ENCODE assay signal across 10 cellular contexts in the genomic region with DNA sequence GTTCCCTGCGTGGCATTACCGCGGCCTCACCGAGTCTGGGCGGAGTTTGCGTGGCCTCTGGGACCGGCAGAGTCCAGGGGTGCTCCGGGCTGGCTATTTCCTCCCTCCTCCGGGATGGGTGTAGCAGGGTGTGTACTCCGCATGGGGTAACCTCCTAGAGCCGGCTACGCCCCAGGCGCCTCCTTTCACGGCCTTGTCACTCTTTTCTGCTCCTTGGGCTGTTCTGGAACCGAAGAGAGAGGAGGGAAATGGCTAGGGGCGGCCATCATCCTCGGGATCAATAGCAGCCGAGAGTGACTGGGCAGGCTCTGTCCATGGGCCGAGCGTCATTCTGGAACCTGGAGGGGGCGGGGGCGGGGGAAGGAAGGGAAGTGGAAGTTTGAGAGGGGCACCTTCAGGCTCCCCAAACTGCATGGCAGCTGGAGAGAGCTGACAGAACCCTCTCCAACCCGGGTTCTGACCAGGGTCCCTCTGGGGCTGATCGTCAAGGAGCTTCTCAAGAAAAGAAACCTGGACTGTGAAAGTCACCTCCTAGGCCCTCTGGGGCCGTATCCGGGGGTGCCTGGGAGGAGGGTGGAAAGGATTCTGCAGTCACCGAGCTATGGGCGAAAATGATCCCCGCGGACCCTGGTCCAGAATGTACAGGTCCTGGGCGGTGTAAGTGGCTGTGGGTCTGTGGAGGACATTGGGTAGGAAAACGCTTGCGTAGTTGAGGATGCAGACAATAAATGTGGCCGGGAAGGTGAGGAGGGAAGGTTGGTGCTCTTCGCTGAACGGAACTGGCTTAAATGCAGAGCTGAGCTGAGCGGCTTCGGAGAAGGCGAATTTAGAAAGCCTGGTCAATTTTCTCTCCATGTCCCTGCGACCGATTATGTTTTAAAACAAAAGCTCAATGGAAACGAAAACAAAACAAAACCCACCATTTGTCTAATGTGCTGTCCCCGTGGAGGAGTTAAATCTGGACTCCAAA. TPM values are rescaled to one million over a fixed set of nuclear protein-coding genes. Genes with fewer than 3 reads are reported as not detected.
DNase-seq lines count a peak whose midpoint lies in the region; ATAC-seq and TF ChIP-seq lines count a peak whose summit lies in the region.
"Had no signal": no experiment of that assay in that cellular context is flagged by ENCODE, and none has a peak within 500 bp of the region (broad histone marks: within the 10 kb centered on the region; RNA-seq: fewer than 3 reads in every experiment).

No MANE protein-coding gene starts in this region.

- H3K9ac ChIP-seq in H9 (ENCODE audit: extremely low read depth, insufficient read length, low read length) (no peak overlapping the region), mucosa of rectum (ENCODE audit: low read depth in 1 of 2, low read length in 2 of 2) (no peak overlapping the region)

- intact Hi-C loops in posterior cingulate gyrus (cut with DNase I): no loop called here

- H3K4me3 ChIP-seq in coronary artery: peak overlapping the region; percentile 59
- H3K4me3 ChIP-seq in mucosa of rectum (ENCODE audit: low read length in 2 of 2): peak overlapping the region; percentile 37 to 38

- H3K79me1 ChIP-seq in H9 (ENCODE audit: insufficient read depth, low read depth, low read length, poor library complexity, severe bottlenecking): no peaks in the 10 kb centered on the region

- no peak overlapping the region for H2BK5ac ChIP-seq in H9 (ENCODE audit: insufficient read length, low read length)

- ATAC-seq in GM18858 (IDR thresholded peaks at IDR 0.05; ENCODE audit: unreplicated experiment): no peak

- H2BK20ac ChIP-seq in H9 (ENCODE audit: low read depth, low read length, poor library complexity, severe bottlenecking): no peak overlapping the region

- no peaks in the 10 kb centered on the region for H3K36me3 ChIP-seq in mucosa of rectum (ENCODE audit: control insufficient read depth in 2 of 2, insufficient read depth in 2 of 2, low read length in 2 of 2)

- peaks cover 73 to 84% of the 10 kb centered on the region in 2 experiments for H3K4me1 Mint-ChIP-seq in H9

- peaks cover 30% of the 10 kb centered on the region for H3K23me2 ChIP-seq in H9 (ENCODE audit: insufficient read length, low read depth, low read length, poor library complexity, severe bottlenecking)

- no peak overlapping the region for H3K14ac ChIP-seq in H9 (ENCODE audit: insufficient read depth, low read length)

- H3K4ac ChIP-seq in H9 (ENCODE audit: low read depth, low read length): no peak overlapping the region

- H3K9me3 ChIP-seq in H9 (ENCODE audit: control insufficient read depth, low read depth, low read length): no peaks in the 10 kb centered on the region
- no peaks in the 10 kb centered on the region for H3K9me3 ChIP-seq in mucosa of rectum (ENCODE audit: control insufficient read depth in 2 of 2, low read length in 2 of 2)

- H3K18ac ChIP-seq in H9 (ENCODE audit: insufficient read length, low read depth, low read length): no peak overlapping the region

- no peak overlapping the region for H2BK120ac ChIP-seq in H9 (ENCODE audit: low read depth, low read length, poor library complexity, severe bottlenecking)

- H4K91ac ChIP-seq in H9 (ENCODE audit: insufficient read length, low read depth, low read length): no peak overlapping the region

- TF ChIP-seq CTCF in H9 (conservative IDR thresholded peaks at IDR 0.05) (no peak), coronary artery (IDR thresholded peaks at IDR 0.05) (no peak)

- H3K4me2 ChIP-seq in H9 (ENCODE audit: insufficient read depth, insufficient read length, low read length): peak overlapping the region; percentile 65

- H2BK15ac ChIP-seq in H9 (ENCODE audit: low read depth, low read length): no peak overlapping the region

- no peak overlapping the region for H2AFZ ChIP-seq in H9 (ENCODE audit: low read length)

- peak; percentile 34 for DNase-seq in AG08396 (ENCODE audit: low spot score)
- peak; percentile 41 for DNase-seq in H9
- DNase-seq in coronary artery (ENCODE audit: low spot score): peak; percentile 71
- DNase-seq in NCI-H345 (lab: John Stamatoyannopoulos, UW): no peak
- no peak for DNase-seq in glomerular visceral epithelial cell (ENCODE audit: extremely low spot score)
- no peak for DNase-seq in posterior cingulate gyrus
- DNase-seq: DMS153, MV-4-11 had no signal

- peak overlapping the region; percentile 12 to 72; a peak in 4 of 5 replicates for H3K4me3 Mint-ChIP-seq in H9

- H3T11ph ChIP-seq in H9 (ENCODE audit: low read length): no peak overlapping the region

- peaks cover 100% of the 10 kb centered on the region for H3K27me3 Mint-ChIP-seq in H9 (ENCODE audit: low read depth)

- WGBS in H9 (ENCODE audit: extremely low coverage, insufficient read length, low lambda C conversion rate): no CpG with 5 or more reads among the region's 43 CpGs

- peaks cover 0 to 8% of the 10 kb centered on the region in 2 experiments; a peak in 2 of 5 replicates for H3K9me3 Mint-ChIP-seq in H9

- H2AK5ac ChIP-seq in H9 (ENCODE audit: insufficient read length, low read length): no peak overlapping the region

- no peak overlapping the region for H3K27ac ChIP-seq in H9 (ENCODE audit: insufficient read length, low read depth, low read length)
- H3K27ac ChIP-seq in coronary artery: no peak overlapping the region
- H3K27ac ChIP-seq in mucosa of rectum (ENCODE audit: low read depth in 2 of 2, low read length in 2 of 2): no peak overlapping the region

- H4K8ac ChIP-seq in H9 (replicated peaks; ENCODE audit: insufficient read length, low read depth, low read length): no peak overlapping the region

- no peak overlapping the region for H3K23ac ChIP-seq in H9 (ENCODE audit: insufficient read length, low read depth, low read length)

- H3K27me3 ChIP-seq in H9 (ENCODE audit: insufficient read depth, low read length) (peaks cover 81% of the 10 kb centered on the region), mucosa of rectum (ENCODE audit: control insufficient read depth in 2 of 2, insufficient read depth in 2 of 2, low read length in 2 of 2) (peaks cover 91 to 94% of the 10 kb centered on the region in 2 donors)

- H4K5ac ChIP-seq in H9 (ENCODE audit: insufficient read length, low read depth, low read length): no peak overlapping the region

- H4K20me1 ChIP-seq in H9 (ENCODE audit: control insufficient read depth, insufficient read depth, insufficient read length): no peaks in the 10 kb centered on the region

- no peak overlapping the region for H2BK12ac ChIP-seq in H9 (ENCODE audit: insufficient read length, low read depth, low read length)

- H3K4me1 ChIP-seq in H9 (ENCODE audit: insufficient read depth, low read length): peaks cover 7% of the 10 kb centered on the region; the same call in 1 of the 2 replicates
- peaks cover 44 to 47% of the 10 kb centered on the region in 2 donors for H3K4me1 ChIP-seq in mucosa of rectum (ENCODE audit: control insufficient read depth in 2 of 2, insufficient read depth in 2 of 2, low read length in 2 of 2)

- H3K79me2 ChIP-seq in H9 (ENCODE audit: insufficient read depth, low read length): no peaks in the 10 kb centered on the region

- H3K36me3 Mint-ChIP-seq in H9 (ENCODE audit: insufficient read depth in 1 of 3, low read depth in 3 of 3): no peaks in the 10 kb centered on the region; a peak in 1 of 7 replicates

- no peak overlapping the region for H3K27ac Mint-ChIP-seq in H9

- no peak overlapping the region for H3K56ac ChIP-seq in H9 (ENCODE audit: insufficient read length, low read depth, low read length)

RNA-seq across cellular contexts. Expression of a gene that starts 3.8 kb away (rescaled TPM):
- total RNA-seq in H9 (2021): 0.20 and 0.22 TPM in 2 replicates

RNA-seq across cellular contexts. Expression of a gene that starts 15.3 kb away (rescaled TPM):
- 69.6 and 74.9 TPM in 2 replicates for total RNA-seq in H9 (2021)

Comparison
In these comparisons a context has a peak if more than half of its experiments do, and no peak if none do; other contexts are left out.
1. DNase-seq: peak in AG08396 (single experiment), H9 (single experiment) and coronary artery (single experiment); none in NCI-H345 (single experiment), glomerular visceral epithelial cell (single experiment) and posterior cingulate gyrus (0 of 10).